In the genomic region with DNA sequence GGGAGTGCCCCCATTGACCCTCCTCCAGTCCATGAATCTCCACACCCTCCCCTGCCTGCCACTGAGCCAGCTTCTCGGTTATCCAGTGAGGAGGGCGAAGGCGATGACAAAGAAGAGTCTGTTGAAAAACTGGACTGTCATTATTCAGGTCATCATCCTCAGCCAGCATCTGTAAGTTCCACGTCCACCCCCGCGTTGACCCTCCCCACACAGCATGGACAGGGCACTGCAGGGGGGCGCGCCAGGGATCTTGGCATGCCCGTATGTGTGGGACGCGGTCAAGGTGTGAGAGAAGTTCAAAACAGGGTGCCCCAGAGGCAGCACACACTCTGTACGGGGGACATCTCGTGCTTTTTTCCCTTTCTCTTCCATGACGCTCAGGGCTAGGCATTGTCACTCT, we compare ENCODE assay signal across 15 cellular contexts.
"Had no signal": no experiment of that assay in that cellular context is flagged by ENCODE, and none has a peak within 500 bp of the region (broad histone marks: within the 10 kb centered on the region; RNA-seq: fewer than 3 reads in every experiment).

No MANE protein-coding gene starts in this region.

- H3K4me1 ChIP-seq: ascending aorta, thyroid gland had no signal

- H3K27ac ChIP-seq: ascending aorta, thyroid gland had no signal

- H3K9me3 ChIP-seq: ascending aorta, thyroid gland had no signal

- H3K27ac Mint-ChIP-seq: T-helper 1 cell treated with Interleukin-12 subunit alpha and Interleukin-12 subunit beta and Interleukin-4 antibody, amounts not matched to agents 30 μg/mL and 1 μg/mL, for 36 hours had no signal

- H3K9me3 Mint-ChIP-seq: naive B cell; T-helper 1 cell treated with Interleukin-12 subunit alpha and Interleukin-12 subunit beta and Interleukin-4 antibody, amounts not matched to agents 30 μg/mL and 1 μg/mL, for 36 hours had no signal

- H3K27me3 ChIP-seq: ascending aorta, dorsolateral prefrontal cortex, thyroid gland had no signal

- DNase-seq: activated CD4-positive, alpha-beta T cell treated with anti-CD3 and anti-CD28 coated beads for 48 hours; activated effector memory CD4-positive, alpha-beta T cell treated with anti-CD3 and anti-CD28 coated beads, Interleukin-2, amount 50 U/mL, for 16 hours; dorsolateral prefrontal cortex; islet precursor cell; mammary epithelial cell; naive B cell; nucleus accumbens; SIG-M5; small intestine; thyroid gland had no signal

- H3K4me3 ChIP-seq: ascending aorta, dorsolateral prefrontal cortex, thyroid gland had no signal

- H3K27me3 Mint-ChIP-seq: naive B cell had no signal

- ATAC-seq: esophagus mucosa, left lobe of liver, right cardiac atrium had no signal

- H3K4me3 Mint-ChIP-seq: T-helper 1 cell treated with Interleukin-12 subunit alpha and Interleukin-12 subunit beta and Interleukin-4 antibody, amounts not matched to agents 30 μg/mL and 1 μg/mL, for 36 hours had no signal
